In genomic region chr5:181207214-181207959, GRCh38 we compare ENCODE assay signal across 8 cellular contexts. TPM values are rescaled to one million over a fixed set of nuclear protein-coding genes. Genes with fewer than 3 reads are reported as not detected.
DNase-seq lines count a peak whose midpoint lies in the region; ATAC-seq and TF ChIP-seq lines count a peak whose summit lies in the region.

No MANE protein-coding gene starts in this region.

- peak overlapping the region; percentile 62 for H3K27ac ChIP-seq in colonic mucosa

- intact Hi-C loops in colonic mucosa (cut with DNase I), result no loop called here

- H3K9me3 ChIP-seq in colonic mucosa, result no peaks in the 10 kb centered on the region

- TF ChIP-seq CTCF in colonic mucosa (IDR thresholded peaks at IDR 0.05), result no peak

- ATAC-seq in HG02885 (IDR thresholded peaks at IDR 0.05; ENCODE audit: poor library complexity, unreplicated experiment), result peak; percentile 53

- peaks cover 5% of the 10 kb centered on the region for H3K4me1 ChIP-seq in colonic mucosa

- H3K4me3 ChIP-seq in colonic mucosa, result peak overlapping the region; percentile 40

- no peaks in the 10 kb centered on the region for H3K27me3 ChIP-seq in colonic mucosa

- peak overlapping the region in 1 of 2 donors; percentile 63 for H3K9ac ChIP-seq in colonic mucosa (ENCODE audit: low read depth in 2 of 2, low read length in 2 of 2)

- H3K36me3 ChIP-seq in colonic mucosa, result no peaks in the 10 kb centered on the region

- DNase-seq in D341Med (ENCODE audit: low spot score), result peak; percentile 53
- DNase-seq in T-helper 9 cell, result peak; percentile 53
- peak; percentile 93 for DNase-seq in colonic mucosa
- DNase-seq in lung microvascular endothelial cell (ENCODE audit: low read depth in 2 of 2), result peak; percentile 90 to 91
- peak; percentile 64 for DNase-seq in stimulated activated CD8-positive, alpha-beta memory T cell treated with anti-CD3 and anti-CD28 coated beads, Interleukin-12 subunit alpha, Interleukin-12 subunit beta, amount 100 ng/mL, for 4 hours (ENCODE audit: low read depth)
- DNase-seq in DMS153 (lab: John Stamatoyannopoulos, UW), result no peak
- DNase-seq in MV-4-11 (lab: John Stamatoyannopoulos, UW), result no peak

RNA-seq across cellular contexts. Expression of gene TRIM7, which starts 2.4 kb away (rescaled TPM):
- total RNA-seq in colonic mucosa (1 to 10 TPM; 6.8 to 8.7 TPM), lung microvascular endothelial cell (0.99 and 4.6 TPM in 2 replicates)

RNA-seq across cellular contexts. Expression of gene TRIM41, which starts 15.7 kb away (rescaled TPM):
- 10 to 100 TPM; 22.2 to 41.1 TPM for total RNA-seq in colonic mucosa
- total RNA-seq in lung microvascular endothelial cell, result 6.1 and 10.3 TPM in 2 replicates

RNA-seq across cellular contexts. Expression of gene RACK1, which starts 36.3 kb away (rescaled TPM):
- total RNA-seq in colonic mucosa (1,000 to 10,000 TPM; 1,252 to 1,403 TPM), lung microvascular endothelial cell (4,616 and 5,265 TPM in 2 replicates)

RNA-seq across cellular contexts. Expression of gene TRIM52, which starts 53.6 kb away (rescaled TPM):
- total RNA-seq in colonic mucosa (10 to 100 TPM in 1 of 2 donors, 1 to 10 TPM in 1; 9.8 to 13.5 TPM), lung microvascular endothelial cell (2.8 and 7.3 TPM in 2 replicates)

Comparison
In these comparisons a context has a peak if more than half of its experiments do, and no peak if none do; other contexts are left out.
1. DNase-seq: peak in D341Med (single experiment), T-helper 9 cell (single experiment), colonic mucosa (single experiment), lung microvascular endothelial cell (2 of 2) and stimulated activated CD8-positive, alpha-beta memory T cell treated with anti-CD3 and anti-CD28 coated beads, Interleukin-12 subunit alpha, Interleukin-12 subunit beta, amount 100 ng/mL, for 4 hours (single experiment); none in DMS153 (single experiment) and MV-4-11 (single experiment).